In genomic region chr2:189599245-189599644, GRCh38 we compare ENCODE assay signal across 1 cellular context.
TF ChIP-seq lines count a peak whose summit lies in the region.

No MANE protein-coding gene starts in this region.

TF ChIP-seq in SK-N-SH, 30 proteins besides CTCF, POLR2A, EP300 and RAD21 (continued from another document):
- TF ChIP-seq REST (IDR thresholded peaks at IDR 0.05; ENCODE audit: low read depth, low read length) (no peak), FOXM1 (IDR thresholded peaks at IDR 0.05; ENCODE audit: low read depth) (no peak), YY1 (IDR thresholded peaks at IDR 0.05; ENCODE audit: low read depth) (no peak), RCOR1 (IDR thresholded peaks at IDR 0.05; ENCODE audit: low read length) (no peak), IRF3 (IDR thresholded peaks at IDR 0.05; ENCODE audit: low read depth, low read length) (no peak), ELF1 (IDR thresholded peaks at IDR 0.05) (no peak)
